ENCODE assay signal across 1 cellular context in the genomic region with DNA sequence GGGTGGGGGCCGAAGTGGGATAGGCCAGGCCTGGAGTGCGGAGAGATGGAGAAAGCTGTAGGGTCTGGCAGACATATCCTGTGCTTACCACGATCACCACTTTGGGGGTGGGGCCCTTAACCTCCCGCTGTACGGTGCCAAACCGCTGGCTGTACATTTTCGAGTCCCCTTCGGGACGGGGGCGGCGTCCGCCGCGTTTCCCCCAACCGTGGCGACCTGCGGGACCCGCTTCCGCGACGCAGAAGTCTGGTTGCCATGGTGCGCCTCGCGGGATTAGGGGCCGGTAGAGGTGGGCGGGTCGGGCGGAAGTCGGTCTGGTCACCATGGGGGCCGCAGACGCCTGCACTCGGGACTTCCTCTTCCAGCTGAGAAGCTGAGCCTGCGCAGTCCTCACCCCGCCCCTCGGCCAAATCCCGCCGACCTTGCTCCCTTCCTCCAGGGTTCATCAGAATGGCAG.
A peak's percentile ranks its signal among the peaks of the same experiment; 100 is the strongest.
TF ChIP-seq lines count a peak whose summit lies in the region.

A gene with protein sequence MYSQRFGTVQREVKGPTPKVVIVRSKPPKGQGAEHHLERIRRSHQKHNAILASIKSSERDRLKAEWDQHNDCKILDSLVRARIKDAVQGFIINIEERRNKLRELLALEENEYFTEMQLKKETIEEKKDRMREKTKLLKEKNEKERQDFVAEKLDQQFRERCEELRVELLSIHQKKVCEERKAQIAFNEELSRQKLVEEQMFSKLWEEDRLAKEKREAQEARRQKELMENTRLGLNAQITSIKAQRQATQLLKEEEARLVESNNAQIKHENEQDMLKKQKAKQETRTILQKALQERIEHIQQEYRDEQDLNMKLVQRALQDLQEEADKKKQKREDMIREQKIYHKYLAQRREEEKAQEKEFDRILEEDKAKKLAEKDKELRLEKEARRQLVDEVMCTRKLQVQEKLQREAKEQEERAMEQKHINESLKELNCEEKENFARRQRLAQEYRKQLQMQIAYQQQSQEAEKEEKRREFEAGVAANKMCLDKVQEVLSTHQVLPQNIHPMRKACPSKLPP (minus strand): TSS at position 248 of the 457 bp plus-strand sequence. CDS start 91 bp downstream, at position 157.

TF ChIP-seq in HEK293, 187 proteins besides CTCF, POLR2A, EP300 and RAD21 (continued from another document and continues in another):
- TF ChIP-seq ZNF24 (tag by site-specific recombination; IDR thresholded peaks at IDR 0.05) (no peak), ZNF48 (tag by site-specific recombination; IDR thresholded peaks at IDR 0.05) (no peak), ZNF658 (tag by site-specific recombination; IDR thresholded peaks at IDR 0.05) (no peak), ZNF404 (tag by site-specific recombination; IDR thresholded peaks at IDR 0.05) (no peak), ZNF701 (tag by site-specific recombination; IDR thresholded peaks at IDR 0.05) (no peak), MEIS1 (CRISPR knock-in tag; IDR thresholded peaks at IDR 0.05; ENCODE audit: borderline replicate concordance) (no peak), ZNF473 (tag by site-specific recombination; IDR thresholded peaks at IDR 0.05) (no peak), KLF10 (tag by site-specific recombination; IDR thresholded peaks at IDR 0.05) (no peak; the same call in 1 of the 2 replicates), ZNF558 (tag by site-specific recombination; IDR thresholded peaks at IDR 0.05) (no peak), ZNF707 (tag by site-specific recombination; IDR thresholded peaks at IDR 0.05) (no peak), ZIC2 (tag by site-specific recombination; IDR thresholded peaks at IDR 0.05) (peak; percentile 39; the same call in 1 of the 2 replicates), TCF7L2 (IDR thresholded peaks at IDR 0.05; ENCODE audit: borderline replicate concordance, low read depth, low read length) (no peak), ZBTB20 (tag by site-specific recombination; IDR thresholded peaks at IDR 0.05) (no peak; the same call in 1 of the 2 replicates), SETDB1 (IDR thresholded peaks at IDR 0.05; ENCODE audit: insufficient read length, low read length) (no peak), ZNF521 (tag by site-specific recombination; IDR thresholded peaks at IDR 0.05) (no peak), ZNF791 (tag by site-specific recombination; IDR thresholded peaks at IDR 0.05) (no peak), ZNF629 (tag by site-specific recombination; IDR thresholded peaks at IDR 0.05) (peak; percentile 25; the same call in 1 of the 2 replicates), ZBTB1 (tag by site-specific recombination; IDR thresholded peaks at IDR 0.05) (no peak), MYNN (tag by site-specific recombination; IDR thresholded peaks at IDR 0.05; ENCODE audit: borderline replicate concordance) (0 out of 2 replicates have a peak, but pooled peaks have one; percentile 12), ZNF366 (tag by site-specific recombination; conservative IDR thresholded peaks at IDR 0.05) (no peak), GLI4 (tag by site-specific recombination; IDR thresholded peaks at IDR 0.05) (no peak), ZNF140 (tag by site-specific recombination; IDR thresholded peaks at IDR 0.05) (no peak), ZSCAN16 (tag by site-specific recombination; IDR thresholded peaks at IDR 0.05) (no peak), ZNF677 (tag by site-specific recombination; IDR thresholded peaks at IDR 0.05) (no peak), ZNF792 (tag by site-specific recombination; IDR thresholded peaks at IDR 0.05) (no peak), ZNF548 (tag by site-specific recombination; IDR thresholded peaks at IDR 0.05) (no peak), ZNF837 (tag by site-specific recombination; IDR thresholded peaks at IDR 0.05) (no peak), ZNF223 (tag by site-specific recombination; IDR thresholded peaks at IDR 0.05) (no peak), OVOL3 (tag by site-specific recombination; IDR thresholded peaks at IDR 0.05) (no peak), ZNF112 (tag by site-specific recombination; IDR thresholded peaks at IDR 0.05) (no peak), RBAK (tag by site-specific recombination; IDR thresholded peaks at IDR 0.05) (no peak), WT1 (tag by site-specific recombination; IDR thresholded peaks at IDR 0.05) (no peak), BCL11A (tag by site-specific recombination; IDR thresholded peaks at IDR 0.05; ENCODE audit: low read depth) (no peak), YY2 (tag by site-specific recombination; IDR thresholded peaks at IDR 0.05) (0 out of 2 replicates have a peak, but pooled peaks have one; percentile 30), ZNF571 (tag by site-specific recombination; IDR thresholded peaks at IDR 0.05) (no peak), TRIM28 (IDR thresholded peaks at IDR 0.05; ENCODE audit: borderline replicate concordance, low read length) (no peak), ZNF175 (tag by site-specific recombination; IDR thresholded peaks at IDR 0.05) (no peak), KLF1 (tag by site-specific recombination; IDR thresholded peaks at IDR 0.05) (peak; percentile 61; the same call in 1 of the 2 replicates), FEZF1 (tag by site-specific recombination; IDR thresholded peaks at IDR 0.05) (no peak), ZNF596 (tag by site-specific recombination; IDR thresholded peaks at IDR 0.05) (no peak), GLIS1 (tag by site-specific recombination; IDR thresholded peaks at IDR 0.05) (peak; percentile 28; the same call in 1 of the 2 replicates)
- TF ChIP-seq, protein P1, sequence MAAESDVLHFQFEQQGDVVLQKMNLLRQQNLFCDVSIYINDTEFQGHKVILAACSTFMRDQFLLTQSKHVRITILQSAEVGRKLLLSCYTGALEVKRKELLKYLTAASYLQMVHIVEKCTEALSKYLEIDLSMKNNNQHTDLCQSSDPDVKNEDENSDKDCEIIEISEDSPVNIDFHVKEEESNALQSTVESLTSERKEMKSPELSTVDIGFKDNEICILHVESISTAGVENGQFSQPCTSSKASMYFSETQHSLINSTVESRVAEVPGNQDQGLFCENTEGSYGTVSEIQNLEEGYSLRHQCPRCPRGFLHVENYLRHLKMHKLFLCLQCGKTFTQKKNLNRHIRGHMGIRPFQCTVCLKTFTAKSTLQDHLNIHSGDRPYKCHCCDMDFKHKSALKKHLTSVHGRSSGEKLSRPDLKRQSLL (tag by site-specific recombination; IDR thresholded peaks at IDR 0.05), result no peak
- TF ChIP-seq, protein P2, sequence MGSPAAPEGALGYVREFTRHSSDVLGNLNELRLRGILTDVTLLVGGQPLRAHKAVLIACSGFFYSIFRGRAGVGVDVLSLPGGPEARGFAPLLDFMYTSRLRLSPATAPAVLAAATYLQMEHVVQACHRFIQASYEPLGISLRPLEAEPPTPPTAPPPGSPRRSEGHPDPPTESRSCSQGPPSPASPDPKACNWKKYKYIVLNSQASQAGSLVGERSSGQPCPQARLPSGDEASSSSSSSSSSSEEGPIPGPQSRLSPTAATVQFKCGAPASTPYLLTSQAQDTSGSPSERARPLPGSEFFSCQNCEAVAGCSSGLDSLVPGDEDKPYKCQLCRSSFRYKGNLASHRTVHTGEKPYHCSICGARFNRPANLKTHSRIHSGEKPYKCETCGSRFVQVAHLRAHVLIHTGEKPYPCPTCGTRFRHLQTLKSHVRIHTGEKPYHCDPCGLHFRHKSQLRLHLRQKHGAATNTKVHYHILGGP (tag by site-specific recombination; IDR thresholded peaks at IDR 0.05), result no peak
- TF ChIP-seq, protein P3, sequence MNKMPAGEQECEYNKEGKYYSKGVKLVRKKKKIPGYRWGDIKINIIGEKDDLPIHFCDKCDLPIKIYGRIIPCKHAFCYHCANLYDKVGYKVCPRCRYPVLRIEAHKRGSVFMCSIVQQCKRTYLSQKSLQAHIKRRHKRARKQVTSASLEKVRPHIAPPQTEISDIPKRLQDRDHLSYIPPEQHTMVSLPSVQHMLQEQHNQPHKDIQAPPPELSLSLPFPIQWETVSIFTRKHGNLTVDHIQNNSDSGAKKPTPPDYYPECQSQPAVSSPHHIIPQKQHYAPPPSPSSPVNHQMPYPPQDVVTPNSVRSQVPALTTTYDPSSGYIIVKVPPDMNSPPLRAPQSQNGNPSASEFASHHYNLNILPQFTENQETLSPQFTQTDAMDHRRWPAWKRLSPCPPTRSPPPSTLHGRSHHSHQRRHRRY (tag by site-specific recombination; IDR thresholded peaks at IDR 0.05), result no peak
- TF ChIP-seq, protein P4, sequence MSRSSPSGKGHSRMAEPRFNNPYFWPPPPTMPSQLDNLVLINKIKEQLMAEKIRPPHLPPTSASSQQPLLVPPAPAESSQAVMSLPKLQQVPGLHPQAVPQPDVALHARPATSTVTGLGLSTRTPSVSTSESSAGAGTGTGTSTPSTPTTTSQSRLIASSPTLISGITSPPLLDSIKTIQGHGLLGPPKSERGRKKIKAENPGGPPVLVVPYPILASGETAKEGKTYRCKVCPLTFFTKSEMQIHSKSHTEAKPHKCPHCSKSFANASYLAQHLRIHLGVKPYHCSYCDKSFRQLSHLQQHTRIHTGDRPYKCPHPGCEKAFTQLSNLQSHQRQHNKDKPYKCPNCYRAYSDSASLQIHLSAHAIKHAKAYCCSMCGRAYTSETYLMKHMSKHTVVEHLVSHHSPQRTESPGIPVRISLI (tag by site-specific recombination; IDR thresholded peaks at IDR 0.05), result no peak
- TF ChIP-seq, protein P5, sequence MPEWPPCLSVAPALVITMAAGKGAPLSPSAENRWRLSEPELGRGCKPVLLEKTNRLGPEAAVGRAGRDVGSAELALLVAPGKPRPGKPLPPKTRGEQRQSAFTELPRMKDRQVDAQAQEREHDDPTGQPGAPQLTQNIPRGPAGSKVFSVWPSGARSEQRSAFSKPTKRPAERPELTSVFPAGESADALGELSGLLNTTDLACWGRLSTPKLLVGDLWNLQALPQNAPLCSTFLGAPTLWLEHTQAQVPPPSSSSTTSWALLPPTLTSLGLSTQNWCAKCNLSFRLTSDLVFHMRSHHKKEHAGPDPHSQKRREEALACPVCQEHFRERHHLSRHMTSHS (tag by site-specific recombination; IDR thresholded peaks at IDR 0.05), result no peak
- TF ChIP-seq, protein P6, sequence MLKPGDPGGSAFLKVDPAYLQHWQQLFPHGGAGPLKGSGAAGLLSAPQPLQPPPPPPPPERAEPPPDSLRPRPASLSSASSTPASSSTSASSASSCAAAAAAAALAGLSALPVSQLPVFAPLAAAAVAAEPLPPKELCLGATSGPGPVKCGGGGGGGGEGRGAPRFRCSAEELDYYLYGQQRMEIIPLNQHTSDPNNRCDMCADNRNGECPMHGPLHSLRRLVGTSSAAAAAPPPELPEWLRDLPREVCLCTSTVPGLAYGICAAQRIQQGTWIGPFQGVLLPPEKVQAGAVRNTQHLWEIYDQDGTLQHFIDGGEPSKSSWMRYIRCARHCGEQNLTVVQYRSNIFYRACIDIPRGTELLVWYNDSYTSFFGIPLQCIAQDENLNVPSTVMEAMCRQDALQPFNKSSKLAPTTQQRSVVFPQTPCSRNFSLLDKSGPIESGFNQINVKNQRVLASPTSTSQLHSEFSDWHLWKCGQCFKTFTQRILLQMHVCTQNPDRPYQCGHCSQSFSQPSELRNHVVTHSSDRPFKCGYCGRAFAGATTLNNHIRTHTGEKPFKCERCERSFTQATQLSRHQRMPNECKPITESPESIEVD (tag by site-specific recombination; IDR thresholded peaks at IDR 0.05), result no peak
- TF ChIP-seq, protein P7, sequence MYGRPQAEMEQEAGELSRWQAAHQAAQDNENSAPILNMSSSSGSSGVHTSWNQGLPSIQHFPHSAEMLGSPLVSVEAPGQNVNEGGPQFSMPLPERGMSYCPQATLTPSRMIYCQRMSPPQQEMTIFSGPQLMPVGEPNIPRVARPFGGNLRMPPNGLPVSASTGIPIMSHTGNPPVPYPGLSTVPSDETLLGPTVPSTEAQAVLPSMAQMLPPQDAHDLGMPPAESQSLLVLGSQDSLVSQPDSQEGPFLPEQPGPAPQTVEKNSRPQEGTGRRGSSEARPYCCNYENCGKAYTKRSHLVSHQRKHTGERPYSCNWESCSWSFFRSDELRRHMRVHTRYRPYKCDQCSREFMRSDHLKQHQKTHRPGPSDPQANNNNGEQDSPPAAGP (tag by site-specific recombination; IDR thresholded peaks at IDR 0.05), result no peak
- TF ChIP-seq, protein P8, sequence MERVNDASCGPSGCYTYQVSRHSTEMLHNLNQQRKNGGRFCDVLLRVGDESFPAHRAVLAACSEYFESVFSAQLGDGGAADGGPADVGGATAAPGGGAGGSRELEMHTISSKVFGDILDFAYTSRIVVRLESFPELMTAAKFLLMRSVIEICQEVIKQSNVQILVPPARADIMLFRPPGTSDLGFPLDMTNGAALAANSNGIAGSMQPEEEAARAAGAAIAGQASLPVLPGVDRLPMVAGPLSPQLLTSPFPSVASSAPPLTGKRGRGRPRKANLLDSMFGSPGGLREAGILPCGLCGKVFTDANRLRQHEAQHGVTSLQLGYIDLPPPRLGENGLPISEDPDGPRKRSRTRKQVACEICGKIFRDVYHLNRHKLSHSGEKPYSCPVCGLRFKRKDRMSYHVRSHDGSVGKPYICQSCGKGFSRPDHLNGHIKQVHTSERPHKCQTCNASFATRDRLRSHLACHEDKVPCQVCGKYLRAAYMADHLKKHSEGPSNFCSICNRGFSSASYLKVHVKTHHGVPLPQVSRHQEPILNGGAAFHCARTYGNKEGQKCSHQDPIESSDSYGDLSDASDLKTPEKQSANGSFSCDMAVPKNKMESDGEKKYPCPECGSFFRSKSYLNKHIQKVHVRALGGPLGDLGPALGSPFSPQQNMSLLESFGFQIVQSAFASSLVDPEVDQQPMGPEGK (tag by site-specific recombination; IDR thresholded peaks at IDR 0.05), result peak; percentile 91
